24 cellular contexts compared by ENCODE assay signal in the genomic region with DNA sequence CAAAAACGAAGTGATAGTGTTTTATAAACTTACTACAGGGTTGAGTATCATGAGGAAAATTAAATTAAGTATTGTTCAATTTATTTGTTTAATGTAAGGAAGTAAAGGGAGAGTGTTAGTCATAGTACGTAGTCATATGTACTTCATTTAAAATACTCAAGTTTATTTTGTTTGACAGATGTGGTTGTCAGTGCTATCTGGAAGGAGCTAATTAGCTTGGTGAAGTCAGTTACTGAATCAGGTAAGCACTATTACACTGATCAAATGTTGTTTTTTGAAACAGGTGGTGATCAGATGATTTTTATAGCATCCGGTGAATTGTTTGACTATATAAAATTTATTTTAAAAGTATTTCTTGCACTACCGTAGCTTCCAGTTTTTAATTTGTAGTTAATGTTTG.
"Had no signal": no experiment of that assay in that cellular context is flagged by ENCODE, and none has a peak within 500 bp of the region (broad histone marks: within the 10 kb centered on the region; RNA-seq: fewer than 3 reads in every experiment).

No MANE protein-coding gene starts in this region.

- H3K27ac Mint-ChIP-seq: dendritic cell treated with granulocyte-macrophage colony-stimulating factor and Interleukin-4, amounts not matched to agents 40 ng/mL and 50 ng/mL, for 4 days; endodermal cell; mesothelial cell of epicardium had no signal

- H3K36me3 ChIP-seq: ovary had no signal

- H3K4me3 ChIP-seq: gastrocnemius medialis, lung, ovary, right lobe of liver, suprapubic skin had no signal

- H3K9me3 ChIP-seq: gastrocnemius medialis, ovary, right lobe of liver, suprapubic skin had no signal

- DNase-seq: cerebellar nuclear complex; effector CD8-positive, alpha-beta T cell; endodermal cell; foreskin fibroblast; gastrocnemius medialis; head of caudate nucleus; mesenchymal stem cell; natural killer cell; occipital lobe; ovary; retina; right lobe of liver; small intestine; stimulated activated CD4-positive, alpha-beta T cell treated with anti-CD3 and anti-CD28 coated beads, Interleukin-15, amount 100 ng/mL, for 24 hours; stimulated activated CD4-positive, alpha-beta T cell treated with anti-CD3 and anti-CD28 coated beads, Interleukin-2, amount 100 ng/mL, for 48 hours; stimulated activated naive CD4-positive, alpha-beta T cell; stimulated activated naive CD8-positive, alpha-beta T cell treated with anti-CD3 and anti-CD28 coated beads, Interleukin-15, amount 100 ng/mL, for 72 hours; trophoblast cell had no signal

- H3K27me3 ChIP-seq: gastrocnemius medialis, ovary, right lobe of liver, suprapubic skin had no signal

- H3K27ac ChIP-seq: epithelial cell of prostate, gastrocnemius medialis, ovary, right lobe of liver, suprapubic skin had no signal

- H3K4me3 Mint-ChIP-seq: dendritic cell treated with granulocyte-macrophage colony-stimulating factor and Interleukin-4, amounts not matched to agents 40 ng/mL and 50 ng/mL, for 4 days; endodermal cell; mesothelial cell of epicardium; natural killer cell; stimulated activated naive CD8-positive, alpha-beta T cell treated with anti-CD3 and anti-CD28 coated beads, Interleukin-15, amount 100 ng/mL, for 72 hours had no signal

- H3K9me3 Mint-ChIP-seq: dendritic cell treated with granulocyte-macrophage colony-stimulating factor and Interleukin-4, amounts not matched to agents 40 ng/mL and 50 ng/mL, for 4 days; endodermal cell; mesothelial cell of epicardium; natural killer cell; stimulated activated naive CD8-positive, alpha-beta T cell treated with anti-CD3 and anti-CD28 coated beads, Interleukin-15, amount 100 ng/mL, for 72 hours had no signal

- H3K4me1 ChIP-seq: gastrocnemius medialis, right lobe of liver, suprapubic skin had no signal

- H3K27me3 Mint-ChIP-seq: dendritic cell treated with granulocyte-macrophage colony-stimulating factor and Interleukin-4, amounts not matched to agents 40 ng/mL and 50 ng/mL, for 4 days; stimulated activated naive CD8-positive, alpha-beta T cell treated with anti-CD3 and anti-CD28 coated beads, Interleukin-15, amount 100 ng/mL, for 72 hours had no signal

- H3K4me1 Mint-ChIP-seq: endodermal cell; mesothelial cell of epicardium; natural killer cell; stimulated activated naive CD8-positive, alpha-beta T cell treated with anti-CD3 and anti-CD28 coated beads, Interleukin-15, amount 100 ng/mL, for 72 hours had no signal

- FAIRE-seq: keratinocyte, small intestine had no signal
